In genomic region chr5:170312666-170313065, GRCh38 we compare ENCODE assay signal across 8 cellular contexts. TPM values are rescaled to one million over a fixed set of nuclear protein-coding genes. Genes with fewer than 3 reads are reported as not detected.
DNase-seq lines count a peak whose midpoint lies in the region; ATAC-seq and TF ChIP-seq lines count a peak whose summit lies in the region.

No MANE protein-coding gene starts in this region.

- H3K4me3 ChIP-seq in muscle layer of colon (ENCODE audit: low read depth in 1 of 2, low read length in 2 of 2) (no peak overlapping the region), osteoblast (ENCODE audit: insufficient read depth, low read length) (no peak overlapping the region)

- H3K4me1 ChIP-seq in muscle layer of colon (ENCODE audit: insufficient read depth, low read length) (peaks cover 44% of the 10 kb centered on the region), osteoblast (ENCODE audit: insufficient read depth, low read length) (no peaks in the 10 kb centered on the region)

- ATAC-seq in GM21390 (IDR thresholded peaks at IDR 0.05; ENCODE audit: unreplicated experiment), result peak; percentile 66

- no peaks in the 10 kb centered on the region for H3K36me3 Mint-ChIP-seq in activated T-helper 2 cell treated with anti-CD3 and anti-CD28 coated beads, Interferon-gamma antibody, Interleukin-2, Interleukin-4, amounts not matched to agents 10 μg/mL and 5 μg/mL and 100 μg/mL, durations not matched to agents 14 hours and 24 hours and 36 hours (ENCODE audit: low read depth)

- intact Hi-C loops in activated T-helper 2 cell treated with anti-CD3 and anti-CD28 coated beads, Interferon-gamma antibody, Interleukin-2, Interleukin-4, amounts not matched to agents 10 μg/mL and 5 μg/mL and 100 μg/mL, durations not matched to agents 14 hours and 24 hours and 36 hours (cut with micrococcal nuclease), result loop anchor here (1.0 kb wide), 5 partner anchors 9 to 38 kb away; no protein-coding TSS in a partner anchor

- no peaks in the 10 kb centered on the region for H3K9me3 ChIP-seq in muscle layer of colon (ENCODE audit: low read length)
- H3K9me3 ChIP-seq in osteoblast (ENCODE audit: low read depth, low read length), result no peaks in the 10 kb centered on the region

- TF ChIP-seq CTCF in osteoblast (IDR thresholded peaks at IDR 0.05; ENCODE audit: extremely low read depth, low read depth, low read length), result no peak

- H3K27ac ChIP-seq in muscle layer of colon (ENCODE audit: low read depth, low read length) (peak overlapping the region; percentile 3), osteoblast (ENCODE audit: low read depth, low read length) (no peak overlapping the region)

- DNase-seq in MV-4-11 (lab: John Stamatoyannopoulos, UW), result peak; percentile 96
- DNase-seq in activated T-helper 2 cell treated with anti-CD3 and anti-CD28 coated beads, Interferon-gamma antibody, Interleukin-2, Interleukin-4, amounts not matched to agents 10 μg/mL and 5 μg/mL and 100 μg/mL, durations not matched to agents 14 hours and 24 hours and 36 hours (ENCODE audit: low spot score), result no peak
- DNase-seq in NCI-H1694 treated with DMSO at 0.1 percent for 48 hours (lab: John Stamatoyannopoulos, UW), result no peak
- DNase-seq in DMS53 (lab: John Stamatoyannopoulos, UW), result no peak
- no peak for DNase-seq in osteoblast (ENCODE audit: insufficient read length, low spot score, missing footprints)
- no peak for DNase-seq in superior temporal gyrus (ENCODE audit: extremely low spot score)

- H3K4me2 ChIP-seq in osteoblast (ENCODE audit: insufficient read depth, low read length), result no peak overlapping the region

- peaks cover 50% of the 10 kb centered on the region for H3K4me1 Mint-ChIP-seq in activated T-helper 2 cell treated with anti-CD3 and anti-CD28 coated beads, Interferon-gamma antibody, Interleukin-2, Interleukin-4, amounts not matched to agents 10 μg/mL and 5 μg/mL and 100 μg/mL, durations not matched to agents 14 hours and 24 hours and 36 hours (ENCODE audit: low read depth)

- no peaks in the 10 kb centered on the region for H4K20me1 ChIP-seq in osteoblast (ENCODE audit: insufficient read depth, low read length)

- H3K36me3 ChIP-seq in muscle layer of colon (ENCODE audit: insufficient read depth, low read length), result no peaks in the 10 kb centered on the region
- no peaks in the 10 kb centered on the region for H3K36me3 ChIP-seq in osteoblast (ENCODE audit: insufficient read depth, low read length)

- H3K27me3 ChIP-seq in muscle layer of colon (ENCODE audit: control insufficient read depth in 1 of 2, insufficient read depth in 2 of 2, low read length in 2 of 2) (no peaks in the 10 kb centered on the region), osteoblast (ENCODE audit: insufficient read depth, low read length) (no peaks in the 10 kb centered on the region)

- H3K27me3 Mint-ChIP-seq in activated T-helper 2 cell treated with anti-CD3 and anti-CD28 coated beads, Interferon-gamma antibody, Interleukin-2, Interleukin-4, amounts not matched to agents 10 μg/mL and 5 μg/mL and 100 μg/mL, durations not matched to agents 14 hours and 24 hours and 36 hours (ENCODE audit: low read depth), result no peaks in the 10 kb centered on the region

- H3K27ac Mint-ChIP-seq in activated T-helper 2 cell treated with anti-CD3 and anti-CD28 coated beads, Interferon-gamma antibody, Interleukin-2, Interleukin-4, amounts not matched to agents 10 μg/mL and 5 μg/mL and 100 μg/mL, durations not matched to agents 14 hours and 24 hours and 36 hours, result peak overlapping the region; percentile 88

- peak overlapping the region; percentile 75 for H3K4me3 Mint-ChIP-seq in activated T-helper 2 cell treated with anti-CD3 and anti-CD28 coated beads, Interferon-gamma antibody, Interleukin-2, Interleukin-4, amounts not matched to agents 10 μg/mL and 5 μg/mL and 100 μg/mL, durations not matched to agents 14 hours and 24 hours and 36 hours (ENCODE audit: low read depth)

- no peaks in the 10 kb centered on the region for H3K79me2 ChIP-seq in osteoblast (ENCODE audit: insufficient read depth, low read length)

- no peak overlapping the region for H2AFZ ChIP-seq in osteoblast (ENCODE audit: low read length)

- no peaks in the 10 kb centered on the region for H3K9me3 Mint-ChIP-seq in activated T-helper 2 cell treated with anti-CD3 and anti-CD28 coated beads, Interferon-gamma antibody, Interleukin-2, Interleukin-4, amounts not matched to agents 10 μg/mL and 5 μg/mL and 100 μg/mL, durations not matched to agents 14 hours and 24 hours and 36 hours

- no peak overlapping the region for H3K9ac ChIP-seq in muscle layer of colon (ENCODE audit: low read length)

RNA-seq across cellular contexts. Expression of gene LCP2, which starts 15.1 kb away (rescaled TPM):
- total RNA-seq in activated T-helper 2 cell treated with anti-CD3 and anti-CD28 coated beads, Interferon-gamma antibody, Interleukin-2, Interleukin-4, amounts not matched to agents 10 μg/mL and 5 μg/mL and 100 μg/mL, durations not matched to agents 14 hours and 24 hours and 36 hours, result 239 and 254 TPM in 2 replicates
- not detected in 2 replicates for total RNA-seq in osteoblast

Comparison
In these comparisons a context has a peak if more than half of its experiments do, and no peak if none do; other contexts are left out.
1. RNA of gene LCP2, which starts 15.1 kb away (total RNA-seq): 239 to 254 TPM in activated T-helper 2 cell treated with anti-CD3 and anti-CD28 coated beads, Interferon-gamma antibody, Interleukin-2, Interleukin-4, amounts not matched to agents 10 μg/mL and 5 μg/mL and 100 μg/mL, durations not matched to agents 14 hours and 24 hours and 36 hours; not detected in osteoblast; every median in the first group is over 100 times any median in the second.